Comparison of ENCODE assay signal across 18 cellular contexts in genomic region chr6:110348956-110349565, GRCh38. TPM values are rescaled to one million over a fixed set of nuclear protein-coding genes. Genes with fewer than 3 reads are reported as not detected.
A peak's percentile ranks its signal among the peaks of the same experiment; 100 is the strongest.
DNase-seq lines count a peak whose midpoint lies in the region; ATAC-seq and TF ChIP-seq lines count a peak whose summit lies in the region.
"Had no signal": no experiment of that assay in that cellular context is flagged by ENCODE, and none has a peak within 500 bp of the region (broad histone marks: within the 10 kb centered on the region; RNA-seq: fewer than 3 reads in every experiment).

No MANE protein-coding gene starts in this region.

- H3K36me3 Mint-ChIP-seq in brain: no peaks in the 10 kb centered on the region
- H3K36me3 Mint-ChIP-seq: CD8-positive, alpha-beta T cell had no signal

- H3K4me3 ChIP-seq in neuronal stem cell (ENCODE audit: low read length in 2 of 2): no peak overlapping the region

- no peak overlapping the region for H2BK12ac ChIP-seq in neuronal stem cell (ENCODE audit: low read length)

- H2BK120ac ChIP-seq in neuronal stem cell (ENCODE audit: low read depth, low read length): no peak overlapping the region

- no peak overlapping the region for H3K4ac ChIP-seq in neuronal stem cell (ENCODE audit: low read length)

- no peaks in the 10 kb centered on the region for H3K27me3 Mint-ChIP-seq in brain

- no peak for TF ChIP-seq CTCF in brain (conservative IDR thresholded peaks at IDR 0.05)

- peaks cover 1% of the 10 kb centered on the region for H3K79me1 ChIP-seq in neuronal stem cell (ENCODE audit: low read depth, low read length)

- no peak overlapping the region for H3K9ac ChIP-seq in neuronal stem cell (ENCODE audit: low read depth, low read length, poor library complexity)

- H3K9me3 ChIP-seq in neuronal stem cell (replicated peaks in 1 of 2; ENCODE audit: control insufficient read depth in 2 of 2, insufficient read depth in 1 of 2, low read depth in 1 of 2, low read length in 2 of 2): no peaks in the 10 kb centered on the region

- no peak overlapping the region for H2BK15ac ChIP-seq in neuronal stem cell (ENCODE audit: low read length)

- no peak for ATAC-seq in HG02852 (IDR thresholded peaks at IDR 0.05; ENCODE audit: unreplicated experiment)
- ATAC-seq: CD8-positive, alpha-beta T cell had no signal

- no peak overlapping the region for H3K4me3 Mint-ChIP-seq in brain
- H3K4me3 Mint-ChIP-seq: CD8-positive, alpha-beta T cell had no signal

- H3K9me3 Mint-ChIP-seq in brain: no peaks in the 10 kb centered on the region
- H3K9me3 Mint-ChIP-seq: CD8-positive, alpha-beta T cell had no signal

- H4K8ac ChIP-seq in neuronal stem cell (ENCODE audit: low read depth, low read length): no peak overlapping the region

- H3K27ac ChIP-seq in neuronal stem cell (replicated peaks; ENCODE audit: low read length): no peak overlapping the region

- no peak overlapping the region for H3K4me2 ChIP-seq in neuronal stem cell (ENCODE audit: insufficient read depth, low read length, poor library complexity, severe bottlenecking)

- H3K4me1 ChIP-seq in neuronal stem cell (ENCODE audit: control insufficient read depth in 2 of 2, insufficient read depth in 1 of 2, low read depth in 1 of 2, low read length in 2 of 2): peaks cover 6 to 34% of the 10 kb centered on the region in 2 donors

- H2AFZ ChIP-seq in neuronal stem cell (ENCODE audit: low read length): peak overlapping the region; percentile 41

- peak overlapping the region in 3 of 5 experiments; percentile 3 to 36 (median 11) for H3K27ac Mint-ChIP-seq in brain
- H3K27ac Mint-ChIP-seq: CD8-positive, alpha-beta T cell had no signal

- H2BK5ac ChIP-seq in neuronal stem cell (ENCODE audit: low read length): no peak overlapping the region

- H2AK5ac ChIP-seq in neuronal stem cell (ENCODE audit: low read depth, low read length): no peak overlapping the region

- H3K4me1 Mint-ChIP-seq in brain: peaks cover 39% of the 10 kb centered on the region

- H3K36me3 ChIP-seq in neuronal stem cell (replicated peaks in 1 of 2; ENCODE audit: control insufficient read depth in 2 of 2, insufficient read depth in 2 of 2, low read length in 2 of 2): no peaks in the 10 kb centered on the region

- no peak overlapping the region for H3K14ac ChIP-seq in neuronal stem cell (ENCODE audit: low read length)

- in situ Hi-C loops in G401 (cut with HindIII; ENCODE audit: low sequenced_read_pairs): no loop called here

- no peak overlapping the region for H3K18ac ChIP-seq in neuronal stem cell (ENCODE audit: low read length)

- H3K23ac ChIP-seq in neuronal stem cell (ENCODE audit: low read depth, low read length, poor library complexity): no peak overlapping the region

- H4K91ac ChIP-seq in neuronal stem cell (ENCODE audit: low read depth, low read length, poor library complexity): no peak overlapping the region

- no peaks in the 10 kb centered on the region for H3K27me3 ChIP-seq in neuronal stem cell (ENCODE audit: control insufficient read depth in 3 of 3, insufficient read depth in 3 of 3, low read depth in 1 of 3, low read length in 3 of 3)

- no CpG with 5 or more reads among the region's 11 CpGs for WGBS in neuronal stem cell (ENCODE audit: extremely low coverage in 2 of 2, insufficient read length in 2 of 2, insufficient replicate concordance in 1 of 2), 2 donors

- DNase-seq in G401 (ENCODE audit: low spot score): peak; percentile 78
- DNase-seq in glomerular visceral epithelial cell (ENCODE audit: extremely low spot score): peak; percentile 9
- DNase-seq in neuronal stem cell (ENCODE audit: low spot score): no peak
- DNase-seq in kidney glomerular epithelial cell (lab: John Stamatoyannopoulos, UW): no peak
- DNase-seq in HPDE6-E6E7 (ENCODE audit: extremely low spot score): no peak
- DNase-seq in NCI-H2227 treated with DMSO at 0.1 percent for 48 hours (lab: John Stamatoyannopoulos, UW): no peak
- DNase-seq: 8988T; CD8-positive, alpha-beta T cell; DMS79; HCEC 1CT; Karpas-422; MM.1S; NCI-H1105; NCI-H1694; NCI-H524 treated with DMSO at 0.1 percent for 48 hours; SHP77 treated with DMSO at 0.1 percent for 48 hours had no signal

RNA-seq across cellular contexts. Expression of gene METTL24, which starts 9.1 kb away (rescaled TPM):
- 1.8 and 2.6 TPM in 2 replicates for total RNA-seq in G401 (2014; rRNA removed; shearing (Covaris generic))
- not detected for polyA plus RNA-seq in brain (ENCODE audit: insufficient read depth, low read depth, low replicate concordance)
- polyA plus RNA-seq in neuronal stem cell (2013, experiment 1 of 2): 1.3 TPM
- polyA plus RNA-seq in neuronal stem cell (2013, experiment 2 of 2): 1.1 TPM

Comparison
In these comparisons a context has a peak if more than half of its experiments do, and no peak if none do; other contexts are left out.
1. DNase-seq: peak in G401 (single experiment) and glomerular visceral epithelial cell (single experiment); none in neuronal stem cell (single experiment), kidney glomerular epithelial cell (single experiment), HPDE6-E6E7 (single experiment) and NCI-H2227 treated with DMSO at 0.1 percent for 48 hours (single experiment).